In the genomic region with DNA sequence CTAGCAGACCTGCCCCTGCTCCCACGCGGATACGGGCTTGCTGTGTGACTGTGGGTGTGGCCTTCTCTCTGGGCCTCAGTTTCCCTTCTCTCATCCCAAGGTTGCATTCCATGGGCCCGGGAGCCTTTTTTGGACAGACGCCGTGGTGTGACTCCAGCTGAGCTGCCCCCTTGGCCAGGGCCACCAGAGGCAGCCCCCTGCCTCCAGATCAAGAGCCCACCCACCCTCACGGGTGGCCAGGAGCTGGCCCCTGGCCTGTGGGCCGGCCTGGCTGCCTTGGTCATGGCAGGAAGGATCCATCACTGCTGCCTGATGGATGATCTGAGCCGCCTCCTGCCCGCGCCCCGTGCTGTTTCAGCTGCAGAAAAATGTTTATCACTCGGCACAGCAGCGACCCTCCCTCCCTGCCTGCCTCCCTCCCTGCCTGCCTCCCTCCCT, we compare ENCODE assay signal across 19 cellular contexts. TPM values are rescaled to one million over a fixed set of nuclear protein-coding genes. Genes with fewer than 3 reads are reported as not detected.
"Had no signal": no experiment of that assay in that cellular context is flagged by ENCODE, and none has a peak within 500 bp of the region (broad histone marks: within the 10 kb centered on the region; RNA-seq: fewer than 3 reads in every experiment).

No MANE protein-coding gene starts in this region.

- H3K4me3 ChIP-seq: colonic mucosa, esophagus squamous epithelium, mucosa of descending colon, psoas muscle, spleen, stomach, uterus had no signal

- DNase-seq: cerebellar nuclear complex; colonic mucosa; dermis blood vessel endothelial cell; esophagus squamous epithelium; foreskin fibroblast; naive thymus-derived CD8-positive, alpha-beta T cell; psoas muscle; retina; spleen; stimulated activated CD4-positive, alpha-beta T cell treated with anti-CD3 and anti-CD28 coated beads, Interleukin-15, amount 100 ng/mL, for 24 hours; stimulated activated CD4-positive, alpha-beta T cell treated with anti-CD3 and anti-CD28 coated beads, Interleukin-1b, Interleukin-23, amount 100 ng/mL, for 48 hours; stimulated activated CD4-positive, alpha-beta T cell treated with anti-CD3 and anti-CD28 coated beads, Interleukin-4, amount 100 ng/mL, for 24 hours; stimulated activated naive B cell treated with anti-CD40 and anti-IgM and Interleukin-4, amounts not matched to agents 10 μg/mL and 1 μg/mL and 100 μg/mL, for 72 hours; stomach; trophoblast cell; uterus had no signal

- H3K4me1 ChIP-seq: colonic mucosa, spleen, stomach had no signal

- H3K36me3 ChIP-seq: colonic mucosa, esophagus squamous epithelium, spleen, stomach, uterus had no signal

- H3K27me3 ChIP-seq: colonic mucosa, uterus had no signal

- H3K9me3 ChIP-seq: colonic mucosa, psoas muscle had no signal

- H3K27ac Mint-ChIP-seq: naive thymus-derived CD8-positive, alpha-beta T cell had no signal

- H3K36me3 Mint-ChIP-seq: naive thymus-derived CD8-positive, alpha-beta T cell had no signal

- ATAC-seq: left lobe of liver; mucosa of descending colon; naive thymus-derived CD8-positive, alpha-beta T cell; psoas muscle; sciatic nerve; stimulated activated naive B cell treated with anti-CD40 and anti-IgM and Interleukin-4, amounts not matched to agents 10 μg/mL and 1 μg/mL and 100 μg/mL, for 72 hours had no signal

- H3K4me3 Mint-ChIP-seq: naive thymus-derived CD8-positive, alpha-beta T cell; stimulated activated naive B cell treated with anti-CD40 and anti-IgM and Interleukin-4, amounts not matched to agents 10 μg/mL and 1 μg/mL and 100 μg/mL, for 72 hours had no signal

- H3K27ac ChIP-seq: colonic mucosa, esophagus squamous epithelium, psoas muscle, spleen, stomach, uterus had no signal

RNA-seq across cellular contexts. Expression of a gene that starts 27.8 kb away (rescaled TPM):
- total RNA-seq: naive thymus-derived CD8-positive, alpha-beta T cell had no signal
- polyA plus RNA-seq: naive thymus-derived CD8-positive, alpha-beta T cell had no signal
